Comparison of ENCODE assay signal across 9 cellular contexts in genomic region chr15:65305144-65305758, GRCh38. TPM values are rescaled to one million over a fixed set of nuclear protein-coding genes. Genes with fewer than 3 reads are reported as not detected.
A peak's percentile ranks its signal among the peaks of the same experiment; 100 is the strongest.
DNase-seq lines count a peak whose midpoint lies in the region; ATAC-seq and TF ChIP-seq lines count a peak whose summit lies in the region.
"Had no signal": no experiment of that assay in that cellular context is flagged by ENCODE, and none has a peak within 500 bp of the region (broad histone marks: within the 10 kb centered on the region; RNA-seq: fewer than 3 reads in every experiment).

No MANE protein-coding gene starts in this region.

- POLR2A ChIA-PET in naive thymus-derived CD8-positive, alpha-beta T cell (lab: Charles Lee): interaction anchor here (0.6 to 3.3 kb wide), 24 partner anchors 8 to 1443 kb away, joined by 3 to 78 read pairs (median 5); partner anchors contain the start of genes CLPX, INTS14, PARP16 and PDCD7

- H3K4me1 Mint-ChIP-seq in IgD-negative memory B cell: peaks cover 11 to 16% (median 15%) of the 10 kb centered on the region in 3 donors
- H3K4me1 Mint-ChIP-seq in central memory CD8-positive, alpha-beta T cell: peaks cover 22% of the 10 kb centered on the region
- peaks cover 8 to 34% (median 20%) of the 10 kb centered on the region in 4 donors for H3K4me1 Mint-ChIP-seq in naive thymus-derived CD8-positive, alpha-beta T cell

- H3K36me3 Mint-ChIP-seq in IgD-negative memory B cell: no peaks in the 10 kb centered on the region
- peaks cover 26% of the 10 kb centered on the region for H3K36me3 Mint-ChIP-seq in central memory CD8-positive, alpha-beta T cell (ENCODE audit: insufficient read depth)
- no peaks in the 10 kb centered on the region for H3K36me3 Mint-ChIP-seq in naive thymus-derived CD8-positive, alpha-beta T cell

- no peaks in the 10 kb centered on the region for H3K9me3 Mint-ChIP-seq in IgD-negative memory B cell
- no peaks in the 10 kb centered on the region for H3K9me3 Mint-ChIP-seq in central memory CD8-positive, alpha-beta T cell
- peaks cover 0 to 4% (median 0%) of the 10 kb centered on the region in 9 donors for H3K9me3 Mint-ChIP-seq in naive thymus-derived CD8-positive, alpha-beta T cell

- DNase-seq in central memory CD8-positive, alpha-beta T cell (ENCODE audit: low spot score in 2 of 2): no peak
- no peak for DNase-seq in naive thymus-derived CD8-positive, alpha-beta T cell
- DNase-seq in NCI-H510A (lab: John Stamatoyannopoulos, UW) (no peak), iPS-NIHi11 (ENCODE audit: low spot score) (no peak), DMS153 treated with DMSO at 0.1 percent for 48 hours (lab: John Stamatoyannopoulos, UW; ENCODE audit: unreplicated experiment) (no peak)

- peak overlapping the region; percentile 92 to 100 (median 98) for H3K4me3 Mint-ChIP-seq in IgD-negative memory B cell
- H3K4me3 Mint-ChIP-seq in central memory CD8-positive, alpha-beta T cell: peak overlapping the region; percentile 95
- H3K4me3 Mint-ChIP-seq in naive thymus-derived CD8-positive, alpha-beta T cell: peak overlapping the region; percentile 95 to 98 (median 96)

- no peak for TF ChIP-seq POLR2A in GM18505 (IDR thresholded peaks at IDR 0.05; ENCODE audit: borderline replicate concordance, extremely low read depth, insufficient read depth, insufficient read length)

- H3K27me3 Mint-ChIP-seq in IgD-negative memory B cell: no peaks in the 10 kb centered on the region
- H3K27me3 Mint-ChIP-seq in central memory CD8-positive, alpha-beta T cell: no peaks in the 10 kb centered on the region
- H3K27me3 Mint-ChIP-seq in naive thymus-derived CD8-positive, alpha-beta T cell: no peaks in the 10 kb centered on the region

- H3K27ac Mint-ChIP-seq in IgD-negative memory B cell: peak overlapping the region; percentile 99 to 100 (median 100)
- peak overlapping the region; percentile 100 for H3K27ac Mint-ChIP-seq in central memory CD8-positive, alpha-beta T cell (ENCODE audit: low read depth)
- peak overlapping the region; percentile 97 to 100 (median 98) for H3K27ac Mint-ChIP-seq in naive thymus-derived CD8-positive, alpha-beta T cell

- peak; percentile 36 for ATAC-seq in GM18502 (IDR thresholded peaks at IDR 0.05; ENCODE audit: poor library complexity, unreplicated experiment)
- no peak for ATAC-seq in central memory CD8-positive, alpha-beta T cell (replicated peaks; ENCODE audit: extremely low read depth, poor library complexity, severe bottlenecking)
- ATAC-seq in naive thymus-derived CD8-positive, alpha-beta T cell: no peak
- ATAC-seq in GM18505 (IDR thresholded peaks at IDR 0.05; ENCODE audit: unreplicated experiment): no peak

RNA-seq across cellular contexts. Expression of gene RNU5B-1, which starts 0.8 kb away (rescaled TPM):
- polyA plus RNA-seq in IgD-negative memory B cell: not detected
- total RNA-seq in naive thymus-derived CD8-positive, alpha-beta T cell: 10 to 100 TPM; 20.8 to 33.0 TPM
- not detected for polyA plus RNA-seq in naive thymus-derived CD8-positive, alpha-beta T cell
- total RNA-seq: LHCN-M2 had no signal

RNA-seq across cellular contexts. Expression of gene RNU5A-1, which starts 9.4 kb away (rescaled TPM):
- polyA plus RNA-seq in IgD-negative memory B cell: not detected
- total RNA-seq in naive thymus-derived CD8-positive, alpha-beta T cell: not detected
- polyA plus RNA-seq in naive thymus-derived CD8-positive, alpha-beta T cell: not detected
- total RNA-seq: LHCN-M2 had no signal

RNA-seq across cellular contexts. Expression of gene PARP16, which starts 18.6 kb away (rescaled TPM):
- 23.5 TPM for polyA plus RNA-seq in IgD-negative memory B cell
- 10 to 100 TPM; 22.9 to 23.7 TPM for total RNA-seq in naive thymus-derived CD8-positive, alpha-beta T cell
- 10 to 100 TPM; 27.6 to 39.3 (median 30.0) TPM for polyA plus RNA-seq in naive thymus-derived CD8-positive, alpha-beta T cell
